6 cellular contexts compared by ENCODE assay signal in genomic region chr14:85189253-85189652, GRCh38.
DNase-seq lines count a peak whose midpoint lies in the region; ATAC-seq, FAIRE-seq and TF ChIP-seq lines count a peak whose summit lies in the region.
"Not testable (repeated sequence)": the region's sequence is repeated elsewhere in the genome, so short reads cannot be mapped to it uniquely, and the experiment has no call there.

No MANE protein-coding gene starts in this region.

- H3K9me1 ChIP-seq in keratinocyte (ENCODE audit: control insufficient read depth, extremely low read depth, insufficient read depth, low read length): not testable (repeated sequence)

- BruUV-seq in MCF 10A (replicated peaks; lab: Mats Ljungman, UMichigan): not testable (repeated sequence)

- CTCF ChIA-PET in MCF 10A (lab: Yijun Ruan, JAX): not testable (repeated sequence)

- H3K4me3 ChIP-seq in bronchial epithelial cell (ENCODE audit: low read depth, low read length); epithelial cell of esophagus (ENCODE audit: low read length); keratinocyte (ENCODE audit: control insufficient read depth in 2 of 3, extremely low read depth in 1 of 3, insufficient read depth in 2 of 3, low read depth in 1 of 3, low read length in 3 of 3): not testable (repeated sequence)

- H3K4me1 Mint-ChIP-seq in MCF 10A (ENCODE audit: insufficient read depth, unreplicated experiment): not testable (repeated sequence)

- intact Hi-C loops in MCF 10A (cut with micrococcal nuclease): not testable (repeated sequence)

- H3K9me3 Mint-ChIP-seq in MCF 10A (ENCODE audit: unreplicated experiment): not testable (repeated sequence)

- not testable (repeated sequence) for H3K27ac Mint-ChIP-seq in MCF 10A (ENCODE audit: low read depth, unreplicated experiment)

- H3K36me3 ChIP-seq in bronchial epithelial cell (ENCODE audit: control insufficient read depth, insufficient read depth, low read length); keratinocyte (ENCODE audit: control insufficient read depth in 2 of 2, extremely low read depth in 1 of 2, insufficient read depth in 2 of 2, low read length in 2 of 2): not testable (repeated sequence)

- H2AFZ ChIP-seq in keratinocyte (ENCODE audit: control insufficient read depth, low read length): not testable (repeated sequence)

- peak overlapping the region; percentile 15 for H3K27ac ChIP-seq in keratinocyte (ENCODE audit: control insufficient read depth, insufficient read depth, low read length)

- H3K4me2 ChIP-seq in keratinocyte (ENCODE audit: control insufficient read depth, extremely low read depth, insufficient read depth, low read depth, low read length): peak overlapping the region; percentile 25

- not testable (repeated sequence) for TF ChIP-seq CTCF in MCF 10A (IDR thresholded peaks at IDR 0.05; ENCODE audit: unreplicated experiment); bronchial epithelial cell (IDR thresholded peaks at IDR 0.05; ENCODE audit: insufficient read depth, low read length, severe bottlenecking); epithelial cell of esophagus (IDR thresholded peaks at IDR 0.05; ENCODE audit: insufficient read depth, low read depth, low read length, missing control alignments); keratinocyte (optimal IDR thresholded peaks at IDR 0.05 in 1 of 3, IDR thresholded peaks at IDR 0.05 in 1 of 3, conservative IDR thresholded peaks at IDR 0.05 in 1 of 3; ENCODE audit: extremely low read depth in 1 of 3, insufficient read depth in 2 of 3, low read length in 3 of 3)

- H3K9ac ChIP-seq in keratinocyte (ENCODE audit: control insufficient read depth, extremely low read depth, insufficient read depth, low read length): not testable (repeated sequence)

- POLR2A ChIA-PET in MCF 10A (lab: Yijun Ruan, JAX): not testable (repeated sequence)

- H3K4me3 Mint-ChIP-seq in MCF 10A (ENCODE audit: unreplicated experiment): not testable (repeated sequence)

- H3K36me3 Mint-ChIP-seq in MCF 10A (ENCODE audit: insufficient read depth, unreplicated experiment): not testable (repeated sequence)

- peak; percentile 42 for ATAC-seq in esophagus mucosa

- not testable (repeated sequence) for H3K79me2 ChIP-seq in keratinocyte (ENCODE audit: control insufficient read depth, insufficient read depth, low read length)

- H3K27me3 Mint-ChIP-seq in MCF 10A (ENCODE audit: insufficient read depth, unreplicated experiment): not testable (repeated sequence)

- FAIRE-seq in GM19239 (lab: Jason Lieb, UNC) (peak; percentile 8), bronchial epithelial cell (lab: Jason Lieb, UNC) (peak; percentile 96), keratinocyte (lab: Jason Lieb, UNC) (peak; percentile 100)

- not testable (repeated sequence) for H3K27me3 ChIP-seq in bronchial epithelial cell (ENCODE audit: control insufficient read depth, insufficient read depth, low read length); keratinocyte (ENCODE audit: control insufficient read depth, extremely low read depth, insufficient read depth, low read length)

- dilution Hi-C loops in keratinocyte (cut with MboI; ENCODE audit: extremely low pct_ligation_motif_present, low sequenced_read_pairs): not testable (repeated sequence)

- peaks cover 14% of the 10 kb centered on the region for H3K4me1 ChIP-seq in keratinocyte (ENCODE audit: control insufficient read depth, extremely low read depth, insufficient read depth, low read length)

- H3K9me3 ChIP-seq in keratinocyte (ENCODE audit: control insufficient read depth, low read depth, low read length): not testable (repeated sequence)

- not testable (repeated sequence) for DNase-seq in GM19239 (ENCODE audit: insufficient read length, low spot score)
- peak; percentile 25 for DNase-seq in MCF 10A (ENCODE audit: unreplicated experiment)
- DNase-seq in bronchial epithelial cell (ENCODE audit: low read depth): peak; percentile 88
- peak; percentile 82 for DNase-seq in epithelial cell of esophagus (ENCODE audit: low read depth)
- DNase-seq in keratinocyte (ENCODE audit: low read depth, low spot score): peak; percentile 55

- not testable (repeated sequence) for H4K20me1 ChIP-seq in keratinocyte (ENCODE audit: control insufficient read depth, extremely low read depth, insufficient read depth, low read length)
